30 cellular contexts compared by ENCODE assay signal in genomic region chr5:67198917-67199316, GRCh38. TPM values are rescaled to one million over a fixed set of nuclear protein-coding genes. Genes with fewer than 3 reads are reported as not detected.
DNase-seq lines count a peak whose midpoint lies in the region; ATAC-seq and TF ChIP-seq lines count a peak whose summit lies in the region.
"Had no signal": no experiment of that assay in that cellular context is flagged by ENCODE, and none has a peak within 500 bp of the region (broad histone marks: within the 10 kb centered on the region; RNA-seq: fewer than 3 reads in every experiment).

No MANE protein-coding gene starts in this region.

- H3K4me1 ChIP-seq in HEK293 (ENCODE audit: control insufficient read depth, insufficient read depth, low read length), result no peaks in the 10 kb centered on the region
- H3K4me1 ChIP-seq: body of pancreas, neural progenitor cell, SJSA1 had no signal

- H3K36me3 Mint-ChIP-seq in natural killer cell treated with Interleukin-12 subunit alpha and Interleukin-12 subunit beta and Interleukin-15 and Interleukin-18, amount 100 ng/mL, for 72 hours, result no peaks in the 10 kb centered on the region
- H3K36me3 Mint-ChIP-seq in natural killer cell, result no peaks in the 10 kb centered on the region
- peaks cover 37% of the 10 kb centered on the region for H3K36me3 Mint-ChIP-seq in activated CD8-positive, alpha-beta T cell treated with anti-CD3 and anti-CD28 coated beads, Interleukin-2, amount 10 ng/mL, durations not matched to agents 7 days and 5 days (ENCODE audit: low read depth)
- no peaks in the 10 kb centered on the region for H3K36me3 Mint-ChIP-seq in stimulated activated effector memory CD8-positive, alpha-beta T cell treated with anti-CD3 and anti-CD28 coated beads, Interleukin-12 subunit alpha, Interleukin-12 subunit beta, amount 100 ng/mL, for 72 hours
- H3K36me3 Mint-ChIP-seq: neural progenitor cell had no signal

- DNase-seq in natural killer cell treated with Interleukin-12 subunit alpha and Interleukin-12 subunit beta and Interleukin-15 and Interleukin-18, amount 100 ng/mL, for 72 hours (ENCODE audit: low spot score), result no peak
- DNase-seq in natural killer cell, result no peak
- no peak for DNase-seq in activated CD8-positive, alpha-beta T cell treated with anti-CD3 and anti-CD28 coated beads, Interleukin-2, amount 10 ng/mL, durations not matched to agents 7 days and 5 days
- DNase-seq in glomerular visceral epithelial cell (ENCODE audit: extremely low spot score), result no peak
- DNase-seq in stimulated activated effector memory CD8-positive, alpha-beta T cell treated with anti-CD3 and anti-CD28 coated beads, Interleukin-12 subunit alpha, Interleukin-12 subunit beta, amount 100 ng/mL, for 72 hours (ENCODE audit: low spot score in 2 of 2), result no peak
- DNase-seq in activated naive CD4-positive, alpha-beta T cell (lab: John Stamatoyannopoulos, UW), result no peak
- DNase-seq: activated CD4-positive, alpha-beta T cell treated with anti-CD3 and anti-CD28 coated beads for 1 hour; activated T-cell treated with anti-CD3 and anti-CD28 coated beads, Interleukin-2, amount 50 U/mL, for 48 hours; adrenal gland; body of pancreas; dermis blood vessel endothelial cell; DND-41; foreskin fibroblast; head of caudate nucleus; NCI-H1694 treated with DMSO at 0.1 percent for 48 hours; NCI-H446 treated with DMSO at 0.1 percent for 48 hours; NCI-H82; OCI-M1; stimulated activated CD4-positive, alpha-beta T cell treated with anti-CD3 and anti-CD28 coated beads, Interleukin-1b, Interleukin-23, amount 100 ng/mL, for 48 hours; transverse colon had no signal

- no peaks in the 10 kb centered on the region for H3K27me3 Mint-ChIP-seq in natural killer cell treated with Interleukin-12 subunit alpha and Interleukin-12 subunit beta and Interleukin-15 and Interleukin-18, amount 100 ng/mL, for 72 hours
- peaks cover 0 to 2% of the 10 kb centered on the region in 2 donors for H3K27me3 Mint-ChIP-seq in natural killer cell (ENCODE audit: low read depth in 2 of 2)
- H3K27me3 Mint-ChIP-seq in activated CD8-positive, alpha-beta T cell treated with anti-CD3 and anti-CD28 coated beads, Interleukin-2, amount 10 ng/mL, durations not matched to agents 7 days and 5 days (ENCODE audit: low read depth), result no peaks in the 10 kb centered on the region

- H3K4me3 Mint-ChIP-seq in natural killer cell treated with Interleukin-12 subunit alpha and Interleukin-12 subunit beta and Interleukin-15 and Interleukin-18, amount 100 ng/mL, for 72 hours, result no peak overlapping the region
- H3K4me3 Mint-ChIP-seq in natural killer cell, result no peak overlapping the region
- H3K4me3 Mint-ChIP-seq in activated CD8-positive, alpha-beta T cell treated with anti-CD3 and anti-CD28 coated beads, Interleukin-2, amount 10 ng/mL, durations not matched to agents 7 days and 5 days, result peak overlapping the region; percentile 13
- H3K4me3 Mint-ChIP-seq in stimulated activated effector memory CD8-positive, alpha-beta T cell treated with anti-CD3 and anti-CD28 coated beads, Interleukin-12 subunit alpha, Interleukin-12 subunit beta, amount 100 ng/mL, for 72 hours, result no peak overlapping the region
- H3K4me3 Mint-ChIP-seq: neural progenitor cell had no signal

- H3K9me3 ChIP-seq in HEK293 (ENCODE audit: control insufficient read depth, insufficient read depth, low read depth, low read length), result no peaks in the 10 kb centered on the region
- H3K9me3 ChIP-seq: adrenal gland, body of pancreas, right atrium auricular region, SJSA1, transverse colon had no signal

- POLR2A ChIA-PET in HEK293 (lab: Yijun Ruan, JAX), result no interaction called here
- POLR2A ChIA-PET in activated CD8-positive, alpha-beta T cell treated with anti-CD3 and anti-CD28 coated beads, Interleukin-2, amount 10 ng/mL, durations not matched to agents 7 days and 5 days (lab: Charles Lee), result interaction anchor here (14.2 kb wide), 1 partner anchor 32 kb away, joined by 177 read pairs; no protein-coding TSS in a partner anchor

- H3K27ac Mint-ChIP-seq in natural killer cell treated with Interleukin-12 subunit alpha and Interleukin-12 subunit beta and Interleukin-15 and Interleukin-18, amount 100 ng/mL, for 72 hours, result peak overlapping the region; percentile 32 to 77
- no peak overlapping the region for H3K27ac Mint-ChIP-seq in natural killer cell
- H3K27ac Mint-ChIP-seq in activated CD8-positive, alpha-beta T cell treated with anti-CD3 and anti-CD28 coated beads, Interleukin-2, amount 10 ng/mL, durations not matched to agents 7 days and 5 days, result peak overlapping the region; percentile 54
- no peak overlapping the region for H3K27ac Mint-ChIP-seq in stimulated activated effector memory CD8-positive, alpha-beta T cell treated with anti-CD3 and anti-CD28 coated beads, Interleukin-12 subunit alpha, Interleukin-12 subunit beta, amount 100 ng/mL, for 72 hours
- H3K27ac Mint-ChIP-seq: neural progenitor cell had no signal

- no peaks in the 10 kb centered on the region for H3K9me3 Mint-ChIP-seq in natural killer cell treated with Interleukin-12 subunit alpha and Interleukin-12 subunit beta and Interleukin-15 and Interleukin-18, amount 100 ng/mL, for 72 hours
- no peaks in the 10 kb centered on the region for H3K9me3 Mint-ChIP-seq in natural killer cell
- peaks cover 19% of the 10 kb centered on the region for H3K9me3 Mint-ChIP-seq in activated CD8-positive, alpha-beta T cell treated with anti-CD3 and anti-CD28 coated beads, Interleukin-2, amount 10 ng/mL, durations not matched to agents 7 days and 5 days (ENCODE audit: insufficient read depth)
- peaks cover 6% of the 10 kb centered on the region for H3K9me3 Mint-ChIP-seq in stimulated activated effector memory CD8-positive, alpha-beta T cell treated with anti-CD3 and anti-CD28 coated beads, Interleukin-12 subunit alpha, Interleukin-12 subunit beta, amount 100 ng/mL, for 72 hours

- H3K27ac ChIP-seq in HEK293 (ENCODE audit: extremely low read depth, low read depth, low read length), result no peak overlapping the region
- H3K27ac ChIP-seq: adrenal gland, body of pancreas, C4-2B, neural progenitor cell, right atrium auricular region, RWPE1, SJSA1, transverse colon had no signal

- no peaks in the 10 kb centered on the region for H3K36me3 ChIP-seq in HEK293 (ENCODE audit: control insufficient read depth in 2 of 2, insufficient read depth in 1 of 2, low read length in 2 of 2)
- H3K36me3 ChIP-seq: adrenal gland, neural progenitor cell, right atrium auricular region, SJSA1, transverse colon had no signal

- H3K4me1 Mint-ChIP-seq in natural killer cell treated with Interleukin-12 subunit alpha and Interleukin-12 subunit beta and Interleukin-15 and Interleukin-18, amount 100 ng/mL, for 72 hours (ENCODE audit: low read depth in 2 of 2), result peaks cover 22 to 31% of the 10 kb centered on the region in 2 donors
- H3K4me1 Mint-ChIP-seq in natural killer cell, result peaks cover 25 to 30% of the 10 kb centered on the region in 2 donors
- H3K4me1 Mint-ChIP-seq in activated CD8-positive, alpha-beta T cell treated with anti-CD3 and anti-CD28 coated beads, Interleukin-2, amount 10 ng/mL, durations not matched to agents 7 days and 5 days (ENCODE audit: low read depth), result peaks cover 80% of the 10 kb centered on the region
- peaks cover 33% of the 10 kb centered on the region for H3K4me1 Mint-ChIP-seq in stimulated activated effector memory CD8-positive, alpha-beta T cell treated with anti-CD3 and anti-CD28 coated beads, Interleukin-12 subunit alpha, Interleukin-12 subunit beta, amount 100 ng/mL, for 72 hours
- H3K4me1 Mint-ChIP-seq: neural progenitor cell had no signal

- no peak overlapping the region for H3K4me3 ChIP-seq in HEK293 (ENCODE audit: low read depth, low read length)
- H3K4me3 ChIP-seq: adrenal gland, body of pancreas, neural progenitor cell, right atrium auricular region, SJSA1, transverse colon had no signal

- CTCF ChIA-PET in HEK293 (lab: Yijun Ruan, JAX), result no interaction called here
- CTCF ChIA-PET in activated CD8-positive, alpha-beta T cell treated with anti-CD3 and anti-CD28 coated beads, Interleukin-2, amount 10 ng/mL, durations not matched to agents 7 days and 5 days (lab: Charles Lee), result interaction anchor here (0.7 to 2.9 kb wide), 6 partner anchors 10 to 36 kb away, joined by 3 to 11 read pairs (median 4); no protein-coding TSS in a partner anchor

- no peak for TF ChIP-seq CTCF in natural killer cell (IDR thresholded peaks at IDR 0.05)
- TF ChIP-seq CTCF in HEK293 (tag by site-specific recombination; IDR thresholded peaks at IDR 0.05), result no peak

- intact Hi-C loops in natural killer cell (cut with micrococcal nuclease), result no loop called here

- no peak for ATAC-seq in natural killer cell treated with Interleukin-12 subunit alpha and Interleukin-12 subunit beta and Interleukin-15 and Interleukin-18, amount 100 ng/mL, for 72 hours
- no peak for ATAC-seq in natural killer cell
- ATAC-seq in activated CD8-positive, alpha-beta T cell treated with anti-CD3 and anti-CD28 coated beads, Interleukin-2, amount 10 ng/mL, durations not matched to agents 7 days and 5 days, result no peak
- no peak for ATAC-seq in stimulated activated effector memory CD8-positive, alpha-beta T cell treated with anti-CD3 and anti-CD28 coated beads, Interleukin-12 subunit alpha, Interleukin-12 subunit beta, amount 100 ng/mL, for 72 hours
- ATAC-seq: body of pancreas, esophagus mucosa, HCT116, left lobe of liver had no signal

TF ChIP-seq in HEK293, 187 proteins besides CTCF, POLR2A, EP300 and RAD21:
- no peak for TF ChIP-seq ZNF174 (tag by site-specific recombination; IDR thresholded peaks at IDR 0.05)
- TF ChIP-seq ZNF223 (tag by site-specific recombination; IDR thresholded peaks at IDR 0.05), result no peak
- no peak for TF ChIP-seq ZNF10 (tag by site-specific recombination; IDR thresholded peaks at IDR 0.05)
- TF ChIP-seq ZNF561 (tag by site-specific recombination; IDR thresholded peaks at IDR 0.05; ENCODE audit: borderline replicate concordance), result no peak
- TF ChIP-seq, protein P1, sequence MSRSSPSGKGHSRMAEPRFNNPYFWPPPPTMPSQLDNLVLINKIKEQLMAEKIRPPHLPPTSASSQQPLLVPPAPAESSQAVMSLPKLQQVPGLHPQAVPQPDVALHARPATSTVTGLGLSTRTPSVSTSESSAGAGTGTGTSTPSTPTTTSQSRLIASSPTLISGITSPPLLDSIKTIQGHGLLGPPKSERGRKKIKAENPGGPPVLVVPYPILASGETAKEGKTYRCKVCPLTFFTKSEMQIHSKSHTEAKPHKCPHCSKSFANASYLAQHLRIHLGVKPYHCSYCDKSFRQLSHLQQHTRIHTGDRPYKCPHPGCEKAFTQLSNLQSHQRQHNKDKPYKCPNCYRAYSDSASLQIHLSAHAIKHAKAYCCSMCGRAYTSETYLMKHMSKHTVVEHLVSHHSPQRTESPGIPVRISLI (tag by site-specific recombination; IDR thresholded peaks at IDR 0.05), result no peak
- peak; percentile 98 for TF ChIP-seq ZNF529 (tag by site-specific recombination; IDR thresholded peaks at IDR 0.05; ENCODE audit: insufficient replicate concordance)

RNA-seq across cellular contexts. Expression of gene CD180, which starts 2.3 kb away (rescaled TPM):
- total RNA-seq in natural killer cell treated with Interleukin-12 subunit alpha and Interleukin-12 subunit beta and Interleukin-15 and Interleukin-18, amount 100 ng/mL, for 72 hours, result under 1 TPM in 1 of 2 donors, not detected in 1; 0.14 TPM
- total RNA-seq in natural killer cell, result 1 to 10 TPM in 2 of 3 donors, under 1 TPM in 1; 0.34 to 1.2 (median 1.1) TPM
- total RNA-seq in activated CD8-positive, alpha-beta T cell treated with anti-CD3 and anti-CD28 coated beads, Interleukin-2, amount 10 ng/mL, durations not matched to agents 7 days and 5 days, result not detected
- total RNA-seq: dermis blood vessel endothelial cell, LHCN-M2, SJSA1 had no signal

Comparison
In these comparisons a context has a peak if more than half of its experiments do, and no peak if none do; other contexts are left out.
1. H3K27ac Mint-ChIP-seq: peak in natural killer cell treated with Interleukin-12 subunit alpha and Interleukin-12 subunit beta and Interleukin-15 and Interleukin-18, amount 100 ng/mL, for 72 hours (2 of 2) and activated CD8-positive, alpha-beta T cell treated with anti-CD3 and anti-CD28 coated beads, Interleukin-2, amount 10 ng/mL, durations not matched to agents 7 days and 5 days (single experiment); none in natural killer cell (0 of 2) and stimulated activated effector memory CD8-positive, alpha-beta T cell treated with anti-CD3 and anti-CD28 coated beads, Interleukin-12 subunit alpha, Interleukin-12 subunit beta, amount 100 ng/mL, for 72 hours (single experiment).